8 cellular contexts compared by ENCODE assay signal in the genomic region with DNA sequence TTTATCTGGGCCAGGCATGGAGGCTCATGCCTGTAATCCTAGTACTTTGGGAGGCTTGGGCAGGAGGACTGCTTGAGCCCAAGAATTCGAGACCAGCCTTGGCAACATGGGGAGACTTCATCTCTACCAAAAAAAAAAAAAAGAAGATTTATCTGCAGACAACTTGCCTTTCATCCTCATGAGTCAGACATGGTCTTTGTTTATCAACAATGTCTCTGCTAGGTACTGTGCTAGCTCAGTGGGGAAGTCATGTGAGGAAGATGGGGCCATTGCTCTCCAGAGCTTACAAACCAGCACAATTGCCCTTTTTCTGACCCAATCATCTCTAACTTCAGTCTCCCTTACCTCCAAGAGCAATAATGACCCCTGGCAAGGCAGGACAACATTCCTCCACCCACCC. TPM values are rescaled to one million over a fixed set of nuclear protein-coding genes. Genes with fewer than 3 reads are reported as not detected.
DNase-seq lines count a peak whose midpoint lies in the region; ATAC-seq and TF ChIP-seq lines count a peak whose summit lies in the region.

No MANE protein-coding gene starts in this region.

- H4K20me1 ChIP-seq in OCI-LY3 (ENCODE audit: insufficient read depth, low read length): no peaks in the 10 kb centered on the region

- H3K36me3 ChIP-seq in OCI-LY3 (replicated peaks; ENCODE audit: low read depth, low read length): peaks cover 4% of the 10 kb centered on the region
- H3K36me3 ChIP-seq in duodenal mucosa (ENCODE audit: control insufficient read depth in 1 of 2, insufficient read depth in 2 of 2, low read length in 2 of 2): peaks cover 6 to 8% of the 10 kb centered on the region in 2 donors
- peaks cover 10% of the 10 kb centered on the region for H3K36me3 ChIP-seq in neuron (ENCODE audit: insufficient read depth, low read length)
- H3K36me3 ChIP-seq in prostate gland: peaks cover 0 to 5% of the 10 kb centered on the region in 2 donors

- peaks cover 49% of the 10 kb centered on the region for H3K79me2 ChIP-seq in OCI-LY3 (ENCODE audit: low read length)

- H3K4me1 Mint-ChIP-seq in Calu3 (ENCODE audit: low read depth, unreplicated experiment): peaks cover 32% of the 10 kb centered on the region

- H3K4me3 ChIP-seq in OCI-LY3 (ENCODE audit: low read length) (no peak overlapping the region), duodenal mucosa (ENCODE audit: low read depth in 1 of 2, low read length in 2 of 2) (peak overlapping the region; percentile 94), neuron (ENCODE audit: low read length) (peak overlapping the region; percentile 87), prostate gland (no peak overlapping the region)

- H3K4me1 ChIP-seq in OCI-LY3 (ENCODE audit: low read length): peaks cover 13% of the 10 kb centered on the region
- peaks cover 19% of the 10 kb centered on the region in 2 donors for H3K4me1 ChIP-seq in duodenal mucosa (ENCODE audit: control insufficient read depth in 1 of 2, insufficient read depth in 2 of 2, low read length in 2 of 2)
- peaks cover 18% of the 10 kb centered on the region for H3K4me1 ChIP-seq in neuron (ENCODE audit: insufficient read depth, low read length)
- peaks cover 6% of the 10 kb centered on the region for H3K4me1 ChIP-seq in prostate gland (replicated peaks)

- CTCF ChIA-PET in Calu3 (lab: Charles Lee): no interaction called here

- WGBS in prostate gland: 78% methylated on average over 1 of the region's 1 CpG

- H3K4me3 Mint-ChIP-seq in Calu3 (ENCODE audit: low read depth, unreplicated experiment): peak overlapping the region; percentile 79

- H3K27ac Mint-ChIP-seq in Calu3 (ENCODE audit: unreplicated experiment): no peak overlapping the region

- H3K27me3 ChIP-seq in OCI-LY3 (ENCODE audit: low read depth, low read length) (no peaks in the 10 kb centered on the region), duodenal mucosa (ENCODE audit: control insufficient read depth in 1 of 2, insufficient read depth in 2 of 2, low read length in 2 of 2) (no peaks in the 10 kb centered on the region), neuron (ENCODE audit: insufficient read depth, low read length) (no peaks in the 10 kb centered on the region), prostate gland (replicated peaks; ENCODE audit: insufficient read depth) (no peaks in the 10 kb centered on the region)

- no peak overlapping the region for H3K9ac ChIP-seq in OCI-LY3 (ENCODE audit: low read length)
- H3K9ac ChIP-seq in duodenal mucosa (ENCODE audit: low read depth in 1 of 2, low read length in 2 of 2): no peak overlapping the region

- no peaks in the 10 kb centered on the region for H3K27me3 Mint-ChIP-seq in Calu3 (ENCODE audit: unreplicated experiment)

- H3K9me3 ChIP-seq in OCI-LY3 (ENCODE audit: insufficient read depth, low read length): no peaks in the 10 kb centered on the region
- no peaks in the 10 kb centered on the region for H3K9me3 ChIP-seq in duodenal mucosa (ENCODE audit: control insufficient read depth in 1 of 2, low read length in 2 of 2)
- no peaks in the 10 kb centered on the region for H3K9me3 ChIP-seq in neuron (ENCODE audit: low read length)
- H3K9me3 ChIP-seq in prostate gland: no peaks in the 10 kb centered on the region

- BruUV-seq in Calu3 (replicated peaks; lab: Mats Ljungman, UMichigan): no TSS peak

- no peak overlapping the region for H3K27ac ChIP-seq in OCI-LY3 (ENCODE audit: low read length)
- no peak overlapping the region for H3K27ac ChIP-seq in duodenal mucosa (ENCODE audit: low read depth, low read length)
- no peak overlapping the region for H3K27ac ChIP-seq in prostate gland

- no peaks in the 10 kb centered on the region for H3K9me3 Mint-ChIP-seq in Calu3 (ENCODE audit: low read depth, unreplicated experiment)

- ATAC-seq in HG03097 (IDR thresholded peaks at IDR 0.05; ENCODE audit: low FRiP score, unreplicated experiment): no peak

- intact Hi-C loops in Calu3 (cut with micrococcal nuclease; ENCODE audit: unreplicated experiment) (no loop called here), prostate gland (cut with DNase I) (no loop called here)

- no peak for TF ChIP-seq POLR2A in prostate gland (IDR thresholded peaks at IDR 0.05)

- H2AFZ ChIP-seq in OCI-LY3 (ENCODE audit: low read depth, low read length) (no peak overlapping the region), neuron (ENCODE audit: low read depth, low read length) (no peak overlapping the region)

- peaks cover 22% of the 10 kb centered on the region for H3K36me3 Mint-ChIP-seq in Calu3 (ENCODE audit: insufficient read depth, unreplicated experiment)

- no peak for DNase-seq in Calu3
- no peak for DNase-seq in NCI-H446 treated with DMSO at 0.1 percent for 48 hours (lab: John Stamatoyannopoulos, UW)
- DNase-seq in prostate gland (ENCODE audit: low spot score): no peak
- DNase-seq in stimulated activated CD4-positive, alpha-beta T cell treated with anti-CD3 and anti-CD28 coated beads, Interleukin-12 subunit alpha, Interleukin-12 subunit beta, amount 100 ng/mL, for 4 hours: no peak

- H3K4me2 ChIP-seq in OCI-LY3 (ENCODE audit: low read length): peak overlapping the region; percentile 86; the same call in 1 of the 2 replicates

- TF ChIP-seq CTCF in Calu3 (IDR thresholded peaks at IDR 0.05; ENCODE audit: unreplicated experiment): no peak
- no peak for TF ChIP-seq CTCF in OCI-LY3 (IDR thresholded peaks at IDR 0.05; ENCODE audit: low read depth, low read length)
- no peak for TF ChIP-seq CTCF in prostate gland (IDR thresholded peaks at IDR 0.05)

RNA-seq across cellular contexts. Expression of gene URM1, which starts 1.6 kb away (rescaled TPM):
- total RNA-seq in Calu3 (2022) (38.6 and 40.2 TPM in 2 replicates), prostate gland (10 to 100 TPM; 33.2 to 41.7 TPM)

RNA-seq across cellular contexts. Expression of gene SLC27A4, which starts 32.5 kb away (rescaled TPM):
- total RNA-seq in Calu3 (2022) (13.8 and 15.3 TPM in 2 replicates), prostate gland (10 to 100 TPM; 19.2 to 21.5 TPM)

RNA-seq across cellular contexts. Expression of gene CERCAM, which starts 47.9 kb away (rescaled TPM):
- total RNA-seq in Calu3 (2022) (11.5 and 14.5 TPM in 2 replicates), prostate gland (10 to 100 TPM; 25.3 to 30.5 TPM)

RNA-seq across cellular contexts. Expression of gene COQ4, which starts 50.1 kb away (rescaled TPM):
- 34.0 and 37.3 TPM in 2 replicates for total RNA-seq in Calu3 (2022)
- total RNA-seq in prostate gland: 10 to 100 TPM; 57.5 to 89.6 TPM

RNA-seq across cellular contexts. Expression of gene TRUB2, which starts 50.5 kb away (rescaled TPM):
- total RNA-seq in Calu3 (2022): 22.5 and 25.9 TPM in 2 replicates
- total RNA-seq in prostate gland: 10 to 100 TPM; 14.6 to 27.2 TPM

Comparison
In these comparisons a context has a peak if more than half of its experiments do, and no peak if none do; other contexts are left out.
1. H3K4me3 ChIP-seq: peak in duodenal mucosa (2 of 2) and neuron (single experiment); none in OCI-LY3 (single experiment) and prostate gland (0 of 2).